25 cellular contexts compared by ENCODE assay signal in the genomic region with DNA sequence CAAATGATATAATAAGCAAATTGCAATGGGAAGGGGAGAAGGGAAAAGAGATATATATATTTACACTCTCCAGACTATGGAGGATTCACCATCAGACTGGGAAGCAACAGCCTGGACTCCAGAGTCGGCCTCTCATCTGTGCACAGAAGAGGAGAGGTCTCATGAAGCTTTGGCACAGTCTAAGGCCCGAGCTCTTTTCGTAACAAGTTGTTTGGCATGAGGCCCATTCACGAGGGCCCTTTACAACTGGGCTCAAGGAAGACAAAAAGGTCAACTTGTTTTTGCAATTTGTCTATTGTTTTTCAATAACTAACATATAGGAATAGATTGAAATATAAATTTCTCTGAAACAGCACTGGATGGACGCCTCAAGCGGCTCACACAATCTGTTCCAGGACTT.
"Had no signal": no experiment of that assay in that cellular context is flagged by ENCODE, and none has a peak within 500 bp of the region (broad histone marks: within the 10 kb centered on the region; RNA-seq: fewer than 3 reads in every experiment).

No MANE protein-coding gene starts in this region.

- ATAC-seq: foreskin keratinocyte; gastroesophageal sphincter; heart left ventricle; left cardiac atrium; left lung; naive thymus-derived CD4-positive, alpha-beta T cell; right lobe of liver; stimulated activated naive CD8-positive, alpha-beta T cell treated with anti-CD3 and anti-CD28 coated beads, Interleukin-15, amount 100 ng/mL, for 72 hours had no signal

- H3K27ac Mint-ChIP-seq: naive thymus-derived CD4-positive, alpha-beta T cell; stimulated activated naive CD8-positive, alpha-beta T cell treated with anti-CD3 and anti-CD28 coated beads, Interleukin-15, amount 100 ng/mL, for 72 hours had no signal

- H3K4me3 Mint-ChIP-seq: naive thymus-derived CD4-positive, alpha-beta T cell; stimulated activated naive CD8-positive, alpha-beta T cell treated with anti-CD3 and anti-CD28 coated beads, Interleukin-15, amount 100 ng/mL, for 72 hours had no signal

- H3K4me3 ChIP-seq: colonic mucosa, esophagus muscularis mucosa, gastroesophageal sphincter, heart left ventricle, hepatocyte, left lung, ovary, right lobe of liver, smooth muscle cell, tibial artery, upper lobe of left lung had no signal

- H3K27ac ChIP-seq: colonic mucosa, esophagus muscularis mucosa, foreskin keratinocyte, gastroesophageal sphincter, heart left ventricle, hepatocyte, left lung, ovary, right lobe of liver, tibial artery, upper lobe of left lung had no signal

- DNase-seq: colonic mucosa; dermis blood vessel endothelial cell; effector memory CD4-positive, alpha-beta T cell; foreskin keratinocyte; heart left ventricle; left cardiac atrium; left lung; mesenchymal stem cell; midbrain; naive thymus-derived CD4-positive, alpha-beta T cell; occipital lobe; ovary; right lobe of liver; stimulated activated CD4-positive, alpha-beta T cell treated with anti-CD3 and anti-CD28 coated beads, Interleukin-12 subunit alpha, Interleukin-12 subunit beta, amount 100 ng/mL, for 4 hours; stimulated activated CD4-positive, alpha-beta T cell treated with anti-CD3 and anti-CD28 coated beads, Interleukin-1b, Interleukin-23, amount 100 ng/mL, for 48 hours; stimulated activated CD4-positive, alpha-beta T cell treated with anti-CD3 and anti-CD28 coated beads, Interleukin-4, amount 100 ng/mL, for 1 hour; stimulated activated CD8-positive, alpha-beta memory T cell treated with anti-CD3 and anti-CD28 coated beads, Interleukin-4, amount 100 ng/mL, for 48 hours; stimulated activated naive CD4-positive, alpha-beta T cell; stimulated activated naive CD8-positive, alpha-beta T cell treated with anti-CD3 and anti-CD28 coated beads, Interleukin-15, amount 100 ng/mL, for 72 hours had no signal

- H3K9me3 Mint-ChIP-seq: stimulated activated naive CD8-positive, alpha-beta T cell treated with anti-CD3 and anti-CD28 coated beads, Interleukin-15, amount 100 ng/mL, for 72 hours had no signal

- H3K36me3 Mint-ChIP-seq: naive thymus-derived CD4-positive, alpha-beta T cell had no signal
